In the genomic region with DNA sequence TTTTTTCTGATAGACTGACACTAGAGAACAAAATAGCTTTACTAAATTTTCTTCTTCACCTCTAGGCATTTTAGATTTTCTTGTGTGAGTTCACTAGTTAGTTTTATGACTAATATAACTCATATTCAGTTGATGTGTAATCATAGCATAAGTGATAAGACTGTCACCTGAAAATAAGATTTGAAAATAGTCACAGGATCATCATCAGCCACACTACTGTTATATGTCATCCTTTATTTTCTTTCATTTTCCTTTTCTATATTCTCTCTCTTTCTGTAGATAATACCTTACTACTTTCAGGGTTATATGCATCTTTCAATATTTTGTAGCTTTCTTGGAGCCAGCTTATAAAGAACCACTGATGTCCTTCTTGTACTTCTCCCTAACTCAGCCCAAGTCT, we compare ENCODE assay signal across 14 cellular contexts.
"Had no signal": no experiment of that assay in that cellular context is flagged by ENCODE, and none has a peak within 500 bp of the region (broad histone marks: within the 10 kb centered on the region; RNA-seq: fewer than 3 reads in every experiment).

No MANE protein-coding gene starts in this region.

- H3K4me1 Mint-ChIP-seq: stimulated activated memory B cell treated with anti-CD40 and anti-IgM and Interleukin-4, amounts not matched to agents 10 μg/mL and 1 μg/mL and 100 μg/mL, for 72 hours had no signal

- ATAC-seq: left lung; stimulated activated memory B cell treated with anti-CD40 and anti-IgM and Interleukin-4, amounts not matched to agents 10 μg/mL and 1 μg/mL and 100 μg/mL, for 72 hours had no signal

- H3K27me3 Mint-ChIP-seq: stimulated activated memory B cell treated with anti-CD40 and anti-IgM and Interleukin-4, amounts not matched to agents 10 μg/mL and 1 μg/mL and 100 μg/mL, for 72 hours had no signal

- H3K4me3 Mint-ChIP-seq: activated naive CD8-positive, alpha-beta T cell; stimulated activated memory B cell treated with anti-CD40 and anti-IgM and Interleukin-4, amounts not matched to agents 10 μg/mL and 1 μg/mL and 100 μg/mL, for 72 hours had no signal

- H3K9me3 ChIP-seq: left lung, tibial artery had no signal

- DNase-seq: activated CD4-positive, CD25-positive, alpha-beta regulatory T cell; activated gamma-delta T cell treated with Interleukin-2 at 50 U/mL for 16 hours; activated T-cell treated with anti-CD3 and anti-CD28 coated beads, Interleukin-2, amount 50 U/mL, for 1 hour; amniotic stem cell; caudate nucleus; foreskin fibroblast; hippocampal formation; kidney; left lung; mammary epithelial cell; stimulated activated CD4-positive, alpha-beta T cell treated with anti-CD3 and anti-CD28 coated beads, Interleukin-12 subunit alpha, Interleukin-12 subunit beta, amount 100 ng/mL, for 4 hours; tibial artery had no signal

- H3K4me3 ChIP-seq: left lung, tibial artery had no signal

- H3K36me3 Mint-ChIP-seq: activated naive CD8-positive, alpha-beta T cell; stimulated activated memory B cell treated with anti-CD40 and anti-IgM and Interleukin-4, amounts not matched to agents 10 μg/mL and 1 μg/mL and 100 μg/mL, for 72 hours had no signal

- H3K27ac Mint-ChIP-seq: activated naive CD8-positive, alpha-beta T cell; stimulated activated memory B cell treated with anti-CD40 and anti-IgM and Interleukin-4, amounts not matched to agents 10 μg/mL and 1 μg/mL and 100 μg/mL, for 72 hours had no signal

- H3K27me3 ChIP-seq: left lung, tibial artery had no signal

- H3K36me3 ChIP-seq: left lung, tibial artery had no signal
